10 cellular contexts compared by ENCODE assay signal in the genomic region with DNA sequence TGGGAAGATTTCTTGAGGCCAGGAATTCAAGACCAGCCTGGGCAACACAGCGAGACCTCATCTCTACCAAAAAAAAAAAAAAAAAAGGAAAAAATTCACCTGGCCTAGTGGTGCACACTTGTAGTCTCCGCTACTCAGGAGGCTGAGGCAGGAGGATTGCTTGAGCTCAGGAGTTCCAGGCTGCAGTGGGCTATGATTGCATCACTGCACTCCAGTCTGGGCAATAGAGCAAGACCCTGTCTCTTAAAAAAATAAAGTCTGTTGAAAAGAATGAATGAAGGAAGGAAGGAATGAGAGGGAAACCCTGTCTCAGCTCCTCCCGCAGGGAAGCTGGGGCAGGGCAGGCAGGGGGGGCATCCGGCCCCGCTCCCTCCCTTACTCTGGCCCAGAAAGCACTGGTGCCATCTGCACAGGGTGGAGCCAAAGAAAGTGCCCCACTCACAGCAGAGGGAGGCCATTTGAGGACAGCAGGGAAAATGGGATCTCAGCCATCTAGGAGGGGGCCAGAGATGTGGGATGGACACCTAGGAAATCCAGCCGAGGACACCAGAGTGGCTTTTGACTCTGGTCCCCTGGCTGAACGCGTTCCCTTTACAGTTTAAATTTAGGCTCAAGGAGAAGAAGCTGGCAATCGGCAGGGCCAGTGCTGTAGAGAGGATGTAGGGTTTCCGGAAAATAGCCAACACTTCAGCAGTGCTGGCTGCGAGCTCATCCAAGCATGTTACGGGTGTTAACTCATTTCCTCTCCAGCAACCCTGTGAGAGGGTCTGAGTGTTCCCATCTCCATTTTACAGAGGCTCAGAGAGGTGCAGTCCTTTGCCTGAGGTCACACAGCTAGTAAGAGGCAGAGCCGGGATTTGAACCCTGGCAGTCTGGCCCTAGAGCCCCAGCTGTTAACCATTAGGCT. TPM values are rescaled to one million over a fixed set of nuclear protein-coding genes. Genes with fewer than 3 reads are reported as not detected.
DNase-seq lines count a peak whose midpoint lies in the region; ATAC-seq and TF ChIP-seq lines count a peak whose summit lies in the region.
"Had no signal": no experiment of that assay in that cellular context is flagged by ENCODE, and none has a peak within 500 bp of the region (broad histone marks: within the 10 kb centered on the region; RNA-seq: fewer than 3 reads in every experiment).

No MANE protein-coding gene starts in this region.

- peaks cover 50% of the 10 kb centered on the region for H3K27me3 Mint-ChIP-seq in stimulated activated memory B cell treated with anti-CD40 and anti-IgM and Interleukin-4, amounts not matched to agents 10 μg/mL and 1 μg/mL and 100 μg/mL, for 72 hours

- H3K4me1 Mint-ChIP-seq in stimulated activated memory B cell treated with anti-CD40 and anti-IgM and Interleukin-4, amounts not matched to agents 10 μg/mL and 1 μg/mL and 100 μg/mL, for 72 hours = peaks cover 49% of the 10 kb centered on the region

- no peaks in the 10 kb centered on the region for H3K9me3 Mint-ChIP-seq in stimulated activated memory B cell treated with anti-CD40 and anti-IgM and Interleukin-4, amounts not matched to agents 10 μg/mL and 1 μg/mL and 100 μg/mL, for 72 hours
- H3K9me3 Mint-ChIP-seq: naive thymus-derived CD4-positive, alpha-beta T cell had no signal

- H3K27ac Mint-ChIP-seq in stimulated activated memory B cell treated with anti-CD40 and anti-IgM and Interleukin-4, amounts not matched to agents 10 μg/mL and 1 μg/mL and 100 μg/mL, for 72 hours = peak overlapping the region; percentile 46

- no peaks in the 10 kb centered on the region for H3K9me3 ChIP-seq in gastroesophageal sphincter

- peak; percentile 66 to 88 for DNase-seq in NCI-H524 (lab: John Stamatoyannopoulos, UW)
- no peak for DNase-seq in stimulated activated CD4-positive, alpha-beta T cell treated with anti-CD3 and anti-CD28 coated beads, Interleukin-2, amount 100 ng/mL, for 24 hours
- DNase-seq: naive thymus-derived CD4-positive, alpha-beta T cell; NCI-H1105 had no signal

- TF ChIP-seq CTCF in gastroesophageal sphincter (IDR thresholded peaks at IDR 0.05) = no peak

- peak overlapping the region in 3 of 4 donors; percentile 60 to 77 (median 71) for H3K27ac ChIP-seq in gastroesophageal sphincter

- no peaks in the 10 kb centered on the region for H3K36me3 Mint-ChIP-seq in stimulated activated memory B cell treated with anti-CD40 and anti-IgM and Interleukin-4, amounts not matched to agents 10 μg/mL and 1 μg/mL and 100 μg/mL, for 72 hours
- H3K36me3 Mint-ChIP-seq: naive thymus-derived CD4-positive, alpha-beta T cell had no signal

- H3K4me1 ChIP-seq in gastroesophageal sphincter = peaks cover 0 to 58% (median 30%) of the 10 kb centered on the region in 3 donors

- WGBS in gastroesophageal sphincter (ENCODE audit: low coverage in 1 of 2), 2 donors = 54 to 67% methylated on average over 3 to 11 of the region's 13 CpGs

- no peak overlapping the region for H3K4me3 ChIP-seq in gastroesophageal sphincter

- H3K27me3 ChIP-seq in gastroesophageal sphincter = peaks cover 32% of the 10 kb centered on the region

- TF ChIP-seq POLR2A in gastroesophageal sphincter (IDR thresholded peaks at IDR 0.05) = no peak

- ATAC-seq in GM18907 (IDR thresholded peaks at IDR 0.05; ENCODE audit: unreplicated experiment) (peak; percentile 58), gastroesophageal sphincter (peak; percentile 11), HG02678 (IDR thresholded peaks at IDR 0.05; ENCODE audit: unreplicated experiment) (no peak), GM21717 (IDR thresholded peaks at IDR 0.05; ENCODE audit: unreplicated experiment) (no peak), HG02938 (IDR thresholded peaks at IDR 0.05; ENCODE audit: unreplicated experiment) (no peak)
- ATAC-seq in stimulated activated memory B cell treated with anti-CD40 and anti-IgM and Interleukin-4, amounts not matched to agents 10 μg/mL and 1 μg/mL and 100 μg/mL, for 72 hours = peak; percentile 52

- H3K36me3 ChIP-seq in gastroesophageal sphincter = peaks cover 0 to 41% of the 10 kb centered on the region in 2 donors

- TF ChIP-seq EP300 in gastroesophageal sphincter (IDR thresholded peaks at IDR 0.05) = no peak

- H3K4me3 Mint-ChIP-seq in stimulated activated memory B cell treated with anti-CD40 and anti-IgM and Interleukin-4, amounts not matched to agents 10 μg/mL and 1 μg/mL and 100 μg/mL, for 72 hours = no peak overlapping the region

RNA-seq across cellular contexts. Expression of a gene that starts 3.6 kb away (rescaled TPM):
- 1 to 10 TPM in 1 of 4 donors, under 1 TPM in 2, not detected in 1; 0.17 to 1.2 (median 0.27) TPM for total RNA-seq in gastroesophageal sphincter
- total RNA-seq: naive thymus-derived CD4-positive, alpha-beta T cell had no signal

RNA-seq across cellular contexts. Expression of a gene that starts 7.7 kb away (rescaled TPM):
- 10 to 100 TPM in 2 of 4 donors, 1 to 10 TPM in 2; 5.3 to 13.2 (median 9.5) TPM for total RNA-seq in gastroesophageal sphincter

RNA-seq across cellular contexts. Expression of a gene that starts 37.8 kb away (rescaled TPM):
- total RNA-seq in gastroesophageal sphincter = 10 to 100 TPM; 22.0 to 40.0 (median 35.9) TPM

Comparison
In these comparisons a context has a peak if more than half of its experiments do, and no peak if none do; other contexts are left out.
1. ATAC-seq: peak in GM18907 (single experiment), gastroesophageal sphincter (single experiment) and stimulated activated memory B cell treated with anti-CD40 and anti-IgM and Interleukin-4, amounts not matched to agents 10 μg/mL and 1 μg/mL and 100 μg/mL, for 72 hours (single experiment); none in HG02678 (single experiment), GM21717 (single experiment) and HG02938 (single experiment).
2. DNase-seq: peak in NCI-H524 (2 of 2); none in stimulated activated CD4-positive, alpha-beta T cell treated with anti-CD3 and anti-CD28 coated beads, Interleukin-2, amount 100 ng/mL, for 24 hours (0 of 2).